In the genomic region with DNA sequence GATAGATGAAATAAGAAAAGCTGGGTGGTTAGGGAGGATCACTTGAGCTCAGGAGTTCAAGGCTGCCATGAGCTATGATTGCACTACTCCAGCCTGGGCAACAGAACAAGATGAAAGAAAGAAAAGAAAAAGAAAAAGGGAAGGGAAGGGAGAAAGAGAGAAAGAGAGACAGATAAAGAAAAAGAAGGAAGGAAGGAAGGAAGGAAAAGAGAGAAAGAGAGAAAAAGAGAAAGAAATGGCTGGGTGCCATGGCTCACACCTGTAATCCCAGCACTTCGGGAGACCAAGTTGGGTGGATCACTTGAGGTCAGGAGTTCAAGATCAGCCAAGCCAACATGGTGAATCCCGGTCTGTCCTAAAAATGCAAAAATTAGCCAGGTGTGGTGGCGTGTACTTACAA, we compare ENCODE assay signal across 22 cellular contexts. TPM values are rescaled to one million over a fixed set of nuclear protein-coding genes. Genes with fewer than 3 reads are reported as not detected.
A peak's percentile ranks its signal among the peaks of the same experiment; 100 is the strongest.
DNase-seq lines count a peak whose midpoint lies in the region; ATAC-seq and TF ChIP-seq lines count a peak whose summit lies in the region.
"Had no signal": no experiment of that assay in that cellular context is flagged by ENCODE, and none has a peak within 500 bp of the region (broad histone marks: within the 10 kb centered on the region; RNA-seq: fewer than 3 reads in every experiment).

No MANE protein-coding gene starts in this region.

- POLR2A ChIA-PET in CD8-positive, alpha-beta T cell (lab: Charles Lee) = no interaction called here
- POLR2A ChIA-PET in naive thymus-derived CD8-positive, alpha-beta T cell (lab: Charles Lee) = interaction anchor here (0.7 to 1.7 kb wide), 2 partner anchors 30 to 97 kb away, joined by 4 to 5 read pairs; a partner anchor contains a TSS

- H3K79me2 ChIP-seq in mesendoderm (ENCODE audit: control insufficient read depth, insufficient read depth, low read length) = no peaks in the 10 kb centered on the region

- H3K56ac ChIP-seq in mesendoderm (ENCODE audit: low read length) = no peak overlapping the region

- no peak overlapping the region for H3K27ac ChIP-seq in CD8-positive, alpha-beta T cell (ENCODE audit: low read depth, low read length)
- no peak overlapping the region for H3K27ac ChIP-seq in mesendoderm (ENCODE audit: low read depth, low read length)
- H3K27ac ChIP-seq: C4-2B, KMS-11, Peyer's patch had no signal

- H3K4me3 ChIP-seq in CD8-positive, alpha-beta T cell (ENCODE audit: low read depth, low read length) = no peak overlapping the region
- no peak overlapping the region for H3K4me3 ChIP-seq in mesendoderm (ENCODE audit: low read length)
- H3K4me3 ChIP-seq: Peyer's patch had no signal

- H3K27ac Mint-ChIP-seq in T-helper 2 cell treated with Interferon-gamma antibody and Interleukin-4, amounts not matched to agents 5 μg/mL and 100 μg/mL, for 36 hours = peak overlapping the region; percentile 16
- H3K27ac Mint-ChIP-seq in CD8-positive, alpha-beta T cell = peak overlapping the region; percentile 67
- peak overlapping the region; percentile 93 for H3K27ac Mint-ChIP-seq in central memory CD8-positive, alpha-beta T cell (ENCODE audit: low read depth)
- H3K27ac Mint-ChIP-seq in naive thymus-derived CD8-positive, alpha-beta T cell = peak overlapping the region; percentile 4 to 94 (median 75)
- H3K27ac Mint-ChIP-seq: H9 had no signal

- no peak overlapping the region for H3K4me3 Mint-ChIP-seq in T-helper 2 cell treated with Interferon-gamma antibody and Interleukin-4, amounts not matched to agents 5 μg/mL and 100 μg/mL, for 36 hours
- no peak overlapping the region for H3K4me3 Mint-ChIP-seq in CD8-positive, alpha-beta T cell
- no peak overlapping the region for H3K4me3 Mint-ChIP-seq in central memory CD8-positive, alpha-beta T cell
- peak overlapping the region in 1 of 10 donors; percentile 23 for H3K4me3 Mint-ChIP-seq in naive thymus-derived CD8-positive, alpha-beta T cell
- H3K4me3 Mint-ChIP-seq: H9 had no signal

- no peak overlapping the region for H4K5ac ChIP-seq in mesendoderm (ENCODE audit: low read length)

- no peaks in the 10 kb centered on the region for H3K9me3 Mint-ChIP-seq in T-helper 2 cell treated with Interferon-gamma antibody and Interleukin-4, amounts not matched to agents 5 μg/mL and 100 μg/mL, for 36 hours
- no peaks in the 10 kb centered on the region for H3K9me3 Mint-ChIP-seq in CD8-positive, alpha-beta T cell
- no peaks in the 10 kb centered on the region for H3K9me3 Mint-ChIP-seq in central memory CD8-positive, alpha-beta T cell
- H3K9me3 Mint-ChIP-seq in naive thymus-derived CD8-positive, alpha-beta T cell = peaks cover 0 to 7% (median 0%) of the 10 kb centered on the region in 9 donors

- no peak overlapping the region for H2BK120ac ChIP-seq in mesendoderm (ENCODE audit: low read depth, low read length)

- H3K18ac ChIP-seq in mesendoderm (ENCODE audit: low read length) = no peak overlapping the region

- H3K9me3 ChIP-seq in CD8-positive, alpha-beta T cell (ENCODE audit: low read length) = no peaks in the 10 kb centered on the region
- H3K9me3 ChIP-seq: Peyer's patch had no signal

- H3K23ac ChIP-seq in mesendoderm (ENCODE audit: low read length) = no peak overlapping the region

- H3K9ac ChIP-seq in mesendoderm (ENCODE audit: low read length) = no peak overlapping the region
- H3K9ac ChIP-seq: KMS-11 had no signal

- intact Hi-C loops in CD8-positive, alpha-beta T cell (cut with DNase I, micrococcal nuclease) = loop anchor here in 1 of 2 experiments (10.0 kb wide), 1 partner anchor 229 kb away; no protein-coding TSS in a partner anchor

- peaks cover 38% of the 10 kb centered on the region for H3K4me1 Mint-ChIP-seq in T-helper 2 cell treated with Interferon-gamma antibody and Interleukin-4, amounts not matched to agents 5 μg/mL and 100 μg/mL, for 36 hours (ENCODE audit: low read depth)
- peaks cover 58% of the 10 kb centered on the region for H3K4me1 Mint-ChIP-seq in CD8-positive, alpha-beta T cell (ENCODE audit: low read depth)
- H3K4me1 Mint-ChIP-seq in central memory CD8-positive, alpha-beta T cell = peaks cover 30% of the 10 kb centered on the region
- peaks cover 18 to 63% (median 54%) of the 10 kb centered on the region in 4 donors for H3K4me1 Mint-ChIP-seq in naive thymus-derived CD8-positive, alpha-beta T cell
- H3K4me1 Mint-ChIP-seq: H9 had no signal

- CTCF ChIA-PET in CD8-positive, alpha-beta T cell (lab: Charles Lee) = interaction anchor here (1.1 to 9.7 kb wide), 3 partner anchors 11 to 159 kb away, joined by 3 to 158 read pairs (median 135); no protein-coding TSS in a partner anchor

- H3K4me1 ChIP-seq in CD8-positive, alpha-beta T cell (ENCODE audit: insufficient read depth, low read length) = peaks cover 40% of the 10 kb centered on the region
- H3K4me1 ChIP-seq in mesendoderm (ENCODE audit: control insufficient read depth, low read depth, low read length) = no peaks in the 10 kb centered on the region
- H3K4me1 ChIP-seq: Caco-2 had no signal

- H3K36me3 Mint-ChIP-seq in T-helper 2 cell treated with Interferon-gamma antibody and Interleukin-4, amounts not matched to agents 5 μg/mL and 100 μg/mL, for 36 hours (ENCODE audit: low read depth) = peaks cover 3% of the 10 kb centered on the region
- H3K36me3 Mint-ChIP-seq in CD8-positive, alpha-beta T cell = no peaks in the 10 kb centered on the region
- peaks cover 1% of the 10 kb centered on the region for H3K36me3 Mint-ChIP-seq in central memory CD8-positive, alpha-beta T cell (ENCODE audit: insufficient read depth)
- no peaks in the 10 kb centered on the region for H3K36me3 Mint-ChIP-seq in naive thymus-derived CD8-positive, alpha-beta T cell

- H2BK15ac ChIP-seq in mesendoderm (replicated peaks; ENCODE audit: low read depth) = no peak overlapping the region

- no peaks in the 10 kb centered on the region for H3K36me3 ChIP-seq in CD8-positive, alpha-beta T cell (ENCODE audit: insufficient read depth, low read length)
- H3K36me3 ChIP-seq in mesendoderm (ENCODE audit: control insufficient read depth, insufficient read depth, low read length) = no peaks in the 10 kb centered on the region
- H3K36me3 ChIP-seq: Peyer's patch had no signal

- no peak for DNase-seq in T-helper 2 cell treated with Interferon-gamma antibody and Interleukin-4, amounts not matched to agents 5 μg/mL and 100 μg/mL, for 36 hours (ENCODE audit: low spot score)
- DNase-seq in T-helper 2 cell (no peak), mesendoderm (no peak), glomerular visceral epithelial cell (ENCODE audit: extremely low spot score) (no peak), NK-92 (lab: John Stamatoyannopoulos, UW; ENCODE audit: unreplicated experiment) (no peak)
- no peak for DNase-seq in CD8-positive, alpha-beta T cell
- no peak for DNase-seq in central memory CD8-positive, alpha-beta T cell (ENCODE audit: low spot score in 2 of 2)
- DNase-seq in naive thymus-derived CD8-positive, alpha-beta T cell = no peak
- DNase-seq: 8988T, Caco-2, DMS 273 treated with DMSO at 0.1 percent for 48 hours, DMS79 treated with DMSO at 0.1 percent for 48 hours, H9, NCI-H1092 treated with DMSO at 0.1 percent for 48 hours, NCI-H1436 treated with DMSO at 0.1 percent for 48 hours, NCI-H1930, NCI-H2227 treated with DMSO at 0.1 percent for 48 hours, NCI-H510A treated with DMSO at 0.1 percent for 48 hours, NCI-H748 treated with DMSO at 0.1 percent for 48 hours, Peyer's patch had no signal

- no peak overlapping the region for H3K4me2 ChIP-seq in mesendoderm (ENCODE audit: low read length)
- H3K4me2 ChIP-seq: KMS-11 had no signal

- no peak overlapping the region for H2AK5ac ChIP-seq in mesendoderm (ENCODE audit: low read length)

- no peak for ATAC-seq in CD8-positive, alpha-beta T cell
- no peak for ATAC-seq in central memory CD8-positive, alpha-beta T cell (replicated peaks; ENCODE audit: extremely low read depth, poor library complexity, severe bottlenecking)
- ATAC-seq in naive thymus-derived CD8-positive, alpha-beta T cell = no peak

- TF ChIP-seq CTCF in CD8-positive, alpha-beta T cell (IDR thresholded peaks at IDR 0.05) = no peak

- H4K8ac ChIP-seq in mesendoderm (ENCODE audit: low read depth, low read length) = no peak overlapping the region

- H3K79me1 ChIP-seq in mesendoderm (ENCODE audit: low read length) = no peaks in the 10 kb centered on the region

- H3K27me3 ChIP-seq in CD8-positive, alpha-beta T cell (ENCODE audit: insufficient read depth, low read length) = no peaks in the 10 kb centered on the region
- no peaks in the 10 kb centered on the region for H3K27me3 ChIP-seq in mesendoderm (ENCODE audit: insufficient read depth, low read length, poor library complexity)
- H3K27me3 ChIP-seq: Peyer's patch had no signal

- H3K4ac ChIP-seq in mesendoderm (ENCODE audit: low read depth, low read length) = no peak overlapping the region

- peaks cover 3% of the 10 kb centered on the region for H3K27me3 Mint-ChIP-seq in T-helper 2 cell treated with Interferon-gamma antibody and Interleukin-4, amounts not matched to agents 5 μg/mL and 100 μg/mL, for 36 hours (ENCODE audit: low read depth)
- no peaks in the 10 kb centered on the region for H3K27me3 Mint-ChIP-seq in CD8-positive, alpha-beta T cell (ENCODE audit: low read depth)
- no peaks in the 10 kb centered on the region for H3K27me3 Mint-ChIP-seq in central memory CD8-positive, alpha-beta T cell
- H3K27me3 Mint-ChIP-seq in naive thymus-derived CD8-positive, alpha-beta T cell = no peaks in the 10 kb centered on the region

- no CpG with 5 or more reads among the region's 3 CpGs for whole genome bisulfite sequencing in mesendoderm (ENCODE audit: extremely low coverage, insufficient coverage, low lambda C conversion rate)

- no peak overlapping the region for H2BK5ac ChIP-seq in mesendoderm (ENCODE audit: low read length)

RNA-seq across cellular contexts. Expression of a gene that starts 21.1 kb away (rescaled TPM):
- total RNA-seq in CD8-positive, alpha-beta T cell = not detected
- not detected for total RNA-seq in naive thymus-derived CD8-positive, alpha-beta T cell
- not detected for polyA plus RNA-seq in naive thymus-derived CD8-positive, alpha-beta T cell
- 0.46 TPM for polyA plus RNA-seq in mesendoderm (2013, experiment 1 of 2)
- polyA plus RNA-seq in mesendoderm (2013, experiment 2 of 2) = 0.35 TPM
- total RNA-seq: Caco-2, H9, Peyer's patch had no signal

RNA-seq across cellular contexts. Expression of a gene that starts 29.6 kb away (rescaled TPM):
- 10 to 100 TPM; 70.0 to 72.3 TPM for total RNA-seq in CD8-positive, alpha-beta T cell
- total RNA-seq in naive thymus-derived CD8-positive, alpha-beta T cell = 1 to 10 TPM; 5.4 to 6.1 TPM
- polyA plus RNA-seq in naive thymus-derived CD8-positive, alpha-beta T cell = 1 to 10 TPM; 6.2 to 9.3 (median 8.3) TPM
- polyA plus RNA-seq in mesendoderm (2013, experiment 1 of 2) = 2.9 TPM
- 2.3 TPM for polyA plus RNA-seq in mesendoderm (2013, experiment 2 of 2)

Comparison
In these comparisons a context has a peak if more than half of its experiments do, and no peak if none do; other contexts are left out.
1. H3K27ac Mint-ChIP-seq: peak in every context shown above with its lines; median percentile 93 in central memory CD8-positive, alpha-beta T cell; 75 in naive thymus-derived CD8-positive, alpha-beta T cell; 67 in CD8-positive, alpha-beta T cell; 16 in T-helper 2 cell treated with Interferon-gamma antibody and Interleukin-4, amounts not matched to agents 5 μg/mL and 100 μg/mL, for 36 hours.
2. RNA of a gene that starts 29.6 kb away (total RNA-seq): 70.0 to 72.3 TPM in CD8-positive, alpha-beta T cell; 5.4 to 6.1 TPM in naive thymus-derived CD8-positive, alpha-beta T cell; every median in the first group is over 10 times any median in the second.